1 cellular context compared by ENCODE assay signal in the genomic region with DNA sequence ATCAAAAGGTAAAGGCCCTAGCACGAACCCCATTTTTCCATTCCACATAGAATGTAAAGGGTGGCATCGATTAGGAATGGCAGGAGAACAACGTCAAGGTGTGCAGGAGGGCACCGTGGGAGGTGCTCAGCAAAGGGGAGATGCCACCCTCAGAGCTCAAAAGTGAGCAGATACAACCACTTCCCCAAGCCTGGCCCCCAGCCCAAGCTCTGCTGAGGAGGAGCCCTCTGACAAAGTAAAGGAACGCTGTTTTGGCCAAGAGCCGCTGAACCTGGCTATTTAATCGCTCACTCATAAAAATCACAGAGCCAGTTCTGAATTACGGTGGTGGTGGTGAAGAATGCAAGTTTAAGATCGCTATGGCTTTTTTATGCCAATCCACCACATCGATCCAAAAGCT.
TF ChIP-seq lines count a peak whose summit lies in the region.

No MANE protein-coding gene starts in this region.

TF ChIP-seq in endothelial cell of umbilical vein, 7 proteins besides CTCF, POLR2A, EP300 and RAD21 (continued from another document):
- TF ChIP-seq, protein P1, sequence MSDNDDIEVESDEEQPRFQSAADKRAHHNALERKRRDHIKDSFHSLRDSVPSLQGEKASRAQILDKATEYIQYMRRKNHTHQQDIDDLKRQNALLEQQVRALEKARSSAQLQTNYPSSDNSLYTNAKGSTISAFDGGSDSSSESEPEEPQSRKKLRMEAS (IDR thresholded peaks at IDR 0.05; ENCODE audit: insufficient read depth, insufficient read length), result no peak
- TF ChIP-seq JUN (IDR thresholded peaks at IDR 0.05; ENCODE audit: borderline replicate concordance, insufficient read depth, insufficient read length, low read depth) (no peak), POLR2AphosphoS5 (IDR thresholded peaks at IDR 0.05; ENCODE audit: insufficient read depth, low read depth, low read length) (no peak)
